Comparison of ENCODE assay signal across 8 cellular contexts in the genomic region with DNA sequence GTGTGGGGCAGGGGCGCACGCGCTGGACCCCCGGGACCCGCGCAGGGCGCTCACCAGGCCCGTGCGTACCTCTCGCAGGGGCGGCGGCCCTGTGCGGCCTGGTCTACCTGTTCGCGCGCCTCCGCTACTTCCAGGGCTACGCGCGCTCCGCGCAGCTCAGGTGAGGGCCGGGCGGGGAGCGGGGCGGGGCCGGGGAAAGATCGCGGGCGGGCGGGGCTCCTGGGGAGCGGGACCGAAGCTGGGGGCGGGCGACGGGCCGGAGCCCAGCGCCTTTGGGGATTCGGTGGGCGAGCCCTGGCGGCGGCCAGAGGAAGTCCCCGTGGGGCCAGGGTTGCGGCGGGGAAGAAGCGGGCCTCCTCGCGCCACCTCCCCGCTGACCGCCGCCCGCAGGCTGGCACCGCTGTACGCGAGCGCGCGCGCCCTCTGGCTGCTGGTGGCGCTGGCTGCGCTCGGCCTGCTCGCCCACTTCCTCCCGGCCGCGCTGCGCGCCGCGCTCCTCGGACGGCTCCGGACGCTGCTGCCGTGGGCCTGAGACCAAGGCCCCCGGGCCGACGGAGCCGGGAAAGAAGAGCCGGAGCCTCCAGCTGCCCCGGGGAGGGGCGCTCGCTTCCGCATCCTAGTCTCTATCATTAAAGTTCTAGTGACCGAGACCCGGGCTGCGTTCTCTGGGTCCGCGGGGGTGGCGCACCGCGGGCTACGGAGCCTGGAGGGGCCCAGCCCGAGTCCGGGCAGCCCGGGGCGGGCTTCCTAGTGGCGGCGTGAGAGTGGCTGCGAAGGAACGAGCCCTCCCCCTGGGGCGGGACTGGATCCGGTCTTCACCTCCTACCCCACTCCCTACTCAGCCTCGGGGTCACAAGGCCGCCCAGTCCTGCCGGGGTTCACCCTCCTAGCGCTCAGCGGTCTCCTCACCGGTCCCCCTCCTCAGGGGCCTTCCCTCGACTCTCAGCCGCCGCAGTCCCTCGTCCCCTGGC. TPM values are rescaled to one million over a fixed set of nuclear protein-coding genes. Genes with fewer than 3 reads are reported as not detected.
DNase-seq lines count a peak whose midpoint lies in the region; ATAC-seq, FAIRE-seq and TF ChIP-seq lines count a peak whose summit lies in the region.

No MANE protein-coding gene starts in this region.

- H3K4me1 ChIP-seq in small intestine (ENCODE audit: control insufficient read depth in 2 of 2, insufficient read depth in 1 of 2, low read depth in 1 of 2, low read length in 1 of 2): peaks cover 0 to 5% of the 10 kb centered on the region in 2 donors

- peaks cover 30 to 32% of the 10 kb centered on the region in 2 donors for H3K4me1 Mint-ChIP-seq in immature natural killer cell

- no peak for FAIRE-seq in small intestine (lab: Jason Lieb, UNC)

- H3K4me3 ChIP-seq in cardiac fibroblast (replicated peaks in 1 of 2; ENCODE audit: low read depth in 2 of 2, low read length in 2 of 2) (peak overlapping the region; percentile 46 to 50), small intestine (ENCODE audit: low read depth in 1 of 2, low read length in 2 of 2) (peak overlapping the region; percentile 43 to 62)

- peak overlapping the region in 3 of 6 donors; percentile 16 to 31 (median 28) for H3K27ac Mint-ChIP-seq in immature natural killer cell

- no peaks in the 10 kb centered on the region for H3K9me3 Mint-ChIP-seq in immature natural killer cell

- H3K36me3 Mint-ChIP-seq in immature natural killer cell: peaks cover 3 to 12% (median 4%) of the 10 kb centered on the region in 3 donors

- peak overlapping the region; percentile 53 to 68 (median 64) for H3K4me3 Mint-ChIP-seq in immature natural killer cell

- no peaks in the 10 kb centered on the region for H3K27me3 ChIP-seq in small intestine (ENCODE audit: control insufficient read depth in 2 of 2, insufficient read depth in 2 of 2, low read length in 2 of 2)

- H3K9me3 ChIP-seq in small intestine (ENCODE audit: control insufficient read depth, low read depth): no peaks in the 10 kb centered on the region

- in situ Hi-C loops in ACHN (cut with HindIII; ENCODE audit: low pct_ligation_motif_present, low pct_unique_long_range_greater_than_20kb, low sequenced_read_pairs): no loop called here

- peak; percentile 27 for TF ChIP-seq CTCF in cardiac fibroblast (IDR thresholded peaks at IDR 0.05; ENCODE audit: low read depth, low read length)

- ATAC-seq in GM18502 (IDR thresholded peaks at IDR 0.05; ENCODE audit: poor library complexity, unreplicated experiment) (peak; percentile 77), HG02852 (IDR thresholded peaks at IDR 0.05; ENCODE audit: unreplicated experiment) (peak; percentile 66)

- WGBS in small intestine, 3 donors: 2 to 4% (median 3%) methylated on average over 56 to 113 of the region's 113 CpGs

- peaks cover 9 to 15% (median 14%) of the 10 kb centered on the region in 3 donors for H3K27me3 Mint-ChIP-seq in immature natural killer cell (ENCODE audit: low read depth in 3 of 3)

- H3K36me3 ChIP-seq in small intestine (ENCODE audit: control insufficient read depth in 2 of 2, insufficient read depth in 2 of 2, low read length in 2 of 2): peaks cover 11 to 16% of the 10 kb centered on the region in 2 donors

- DNase-seq in ACHN: peak; percentile 81
- DNase-seq in NCI-H146 treated with DMSO at 0.1 percent for 48 hours (lab: John Stamatoyannopoulos, UW; ENCODE audit: unreplicated experiment): peak; percentile 45
- DNase-seq in UCSD-AML1 (lab: John Stamatoyannopoulos, UW; ENCODE audit: unreplicated experiment): peak; percentile 87
- peak; percentile 77 to 85 for DNase-seq in cardiac fibroblast (ENCODE audit: low read depth in 2 of 2)
- peak; percentile 83 to 84 (median 83) for DNase-seq in immature natural killer cell
- peak; percentile 83 for DNase-seq in small intestine

- peak overlapping the region; percentile 71 to 85 for H3K27ac ChIP-seq in small intestine (ENCODE audit: low read depth in 1 of 2, low read length in 1 of 2)

RNA-seq across cellular contexts. Expression of gene LTC4S, which starts 2.4 kb away (rescaled TPM):
- polyA plus RNA-seq in immature natural killer cell (1 to 10 TPM; 2.3 to 5.8 (median 5.8) TPM), small intestine (1 to 10 TPM in 2 of 3 donors, not detected in 1; 5.4 to 6.7 TPM)

RNA-seq across cellular contexts. Expression of gene MGAT4B, which starts 10.5 kb away (rescaled TPM):
- polyA plus RNA-seq in immature natural killer cell (10 to 100 TPM in 2 of 3 donors, 1 to 10 TPM in 1; 8.7 to 16.3 (median 15.0) TPM), small intestine (100 to 1,000 TPM; 258 to 661 (median 544) TPM)

RNA-seq across cellular contexts. Expression of gene SQSTM1, which starts 24.6 kb away (rescaled TPM):
- 100 to 1,000 TPM; 256 to 292 (median 268) TPM for polyA plus RNA-seq in immature natural killer cell
- 100 to 1,000 TPM; 135 to 217 (median 144) TPM for polyA plus RNA-seq in small intestine

Comparison
In these comparisons a context has a peak if more than half of its experiments do, and no peak if none do; other contexts are left out.
1. Peak in every context shown above with its lines: DNase-seq, ATAC-seq, H3K4me3 ChIP-seq and H3K27ac ChIP-seq.
2. RNA of gene MGAT4B, which starts 10.5 kb away (polyA plus RNA-seq): 258 to 661 TPM in small intestine; 8.7 to 16.3 TPM in immature natural killer cell; every median in the first group is over 10 times any median in the second.